ENCODE assay signal across 22 cellular contexts in the genomic region with DNA sequence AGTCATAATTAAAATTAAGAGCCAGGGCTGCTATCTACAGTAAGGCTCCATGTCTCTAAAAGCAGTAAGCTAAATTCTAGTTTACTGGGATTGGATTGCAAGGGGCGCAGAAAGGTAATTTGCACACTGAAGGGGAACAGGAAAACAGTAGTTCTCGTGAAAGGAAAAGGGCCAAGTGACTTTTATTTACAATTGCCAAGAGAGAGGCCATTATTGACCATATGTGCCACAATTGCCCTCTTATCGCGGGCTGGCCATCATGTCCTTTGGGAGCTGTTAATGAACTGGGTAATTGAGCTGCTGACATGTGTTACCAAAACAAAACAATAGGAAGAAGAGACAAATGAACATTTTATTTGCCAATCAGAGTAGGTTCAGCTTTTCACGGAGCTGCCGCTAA. TPM values are rescaled to one million over a fixed set of nuclear protein-coding genes. Genes with fewer than 3 reads are reported as not detected.
DNase-seq lines count a peak whose midpoint lies in the region; ATAC-seq, FAIRE-seq and TF ChIP-seq lines count a peak whose summit lies in the region.
"Had no signal": no experiment of that assay in that cellular context is flagged by ENCODE, and none has a peak within 500 bp of the region (broad histone marks: within the 10 kb centered on the region; RNA-seq: fewer than 3 reads in every experiment).

No MANE protein-coding gene starts in this region.

- H2BK12ac ChIP-seq in H1 (ENCODE audit: low read depth, low read length) = no peak overlapping the region

- TF ChIP-seq POLR2A in H1 (IDR thresholded peaks at IDR 0.05; ENCODE audit: control extremely low read depth in 1 of 2, low read depth in 2 of 2, low read length in 2 of 2) = no peak

- H4K8ac ChIP-seq in H1 (ENCODE audit: extremely low read depth, insufficient read depth, low read length) = no peak overlapping the region

- peaks cover 0 to 12% (median 2%) of the 10 kb centered on the region in 4 experiments; a peak in 3 of 7 replicates for H3K27me3 ChIP-seq in H1 (replicated peaks in 1 of 4; ENCODE audit: control insufficient read depth in 3 of 4, extremely low read depth in 1 of 4, insufficient read depth in 3 of 4, low read length in 3 of 4)
- H3K27me3 ChIP-seq: gastrocnemius medialis had no signal

- no peak for TF ChIP-seq RAD21 in H1 (IDR thresholded peaks at IDR 0.05 in 1 of 2, conservative IDR thresholded peaks at IDR 0.05 in 1 of 2; ENCODE audit: low read depth in 2 of 2, low read length in 2 of 2)

- no peak overlapping the region for H4K91ac ChIP-seq in H1 (replicated peaks; ENCODE audit: insufficient read length, low read length)

- H3K23me2 ChIP-seq in H1 (ENCODE audit: low read depth, low read length) = no peaks in the 10 kb centered on the region

- H2AFZ ChIP-seq in H1 (ENCODE audit: low read length) = no peak overlapping the region

- H4K5ac ChIP-seq in H1 (ENCODE audit: insufficient read length, low read depth, low read length) = no peak overlapping the region

- TF ChIP-seq EP300 in H1 (IDR thresholded peaks at IDR 0.05; ENCODE audit: borderline replicate concordance in 1 of 2, low read depth in 2 of 2, low read length in 2 of 2) = no peak

- no peak overlapping the region for H2BK5ac ChIP-seq in H1 (ENCODE audit: low read depth, low read length)

- WGBS in H1 (ENCODE audit: extremely low coverage in 1 of 2, insufficient coverage in 1 of 2, insufficient read length in 1 of 2, insufficient replicate concordance in 2 of 2, low coverage in 1 of 2, low lambda C conversion rate in 2 of 2, missing lambda C conversion rate in 1 of 2), 2 experiments = 27% methylated on average over 6 of the region's 6 CpGs; no CpG with 5 or more reads in 1 of the 2 experiments

- POLR2A ChIA-PET in H1 (lab: Charles Lee; ENCODE audit: partially characterized antibody) = no interaction called here

- TF ChIP-seq CTCF in H1 (IDR thresholded peaks at IDR 0.05; ENCODE audit: control extremely low read depth in 1 of 3, insufficient read depth in 1 of 3, low read depth in 1 of 3, low read length in 3 of 3) = no peak

- no peaks in the 10 kb centered on the region for H4K20me1 ChIP-seq in H1 (replicated peaks in 1 of 2; ENCODE audit: control insufficient read depth in 1 of 2, insufficient read depth in 2 of 2, low read length in 2 of 2)

- no peak overlapping the region for H3K4ac ChIP-seq in H1 (replicated peaks; ENCODE audit: insufficient read length, low read depth, low read length)

- no peak overlapping the region for H3K9ac ChIP-seq in H1 (replicated peaks in 1 of 4; ENCODE audit: extremely low read depth in 1 of 4, low read depth in 3 of 4, low read length in 3 of 4)

- peak; percentile 84 for DNase-seq in DMS153 (lab: John Stamatoyannopoulos, UW)
- DNase-seq in NCI-H128 (lab: John Stamatoyannopoulos, UW; ENCODE audit: unreplicated experiment) = peak; percentile 58
- DNase-seq in NCI-H345 (lab: John Stamatoyannopoulos, UW) = peak; percentile 74
- no peak for DNase-seq in H1 (ENCODE audit: low read depth in 1 of 2, low spot score in 2 of 2)
- DNase-seq in activated CD4-positive, alpha-beta T cell treated with anti-CD3 and anti-CD28 coated beads, Interleukin-2, amount 50 U/mL, for 1 hour = no peak
- no peak for DNase-seq in T-helper 2 cell
- DNase-seq in cortex of kidney (lab: John Stamatoyannopoulos, UW) = no peak
- DNase-seq: activated CD4-positive, alpha-beta T cell treated with anti-CD3 and anti-CD28 coated beads, Interleukin-2, amount 10 ng/mL, durations not matched to agents 7 days and 5 days; activated CD8-positive, alpha-beta memory T cell treated with anti-CD3 and anti-CD28 coated beads, Interleukin-2, amount 50 U/mL, for 48 hours; activated gamma-delta T cell; CD4-positive, CD25-positive, alpha-beta regulatory T cell; gastrocnemius medialis; left cardiac atrium; stimulated activated CD4-positive, alpha-beta T cell treated with anti-CD3 and anti-CD28 coated beads, Interleukin-2, amount 100 ng/mL, for 48 hours; SW 1271 had no signal

- H3K4me3 ChIP-seq in H1 (ENCODE audit: extremely low read depth in 1 of 4, insufficient read depth in 2 of 4, low read depth in 3 of 4, low read length in 4 of 4) = no peak overlapping the region
- H3K4me3 ChIP-seq: gastrocnemius medialis, skin epidermis, tibial nerve had no signal

- H3K56ac ChIP-seq in H1 (replicated peaks; ENCODE audit: insufficient read length, low read depth, low read length) = no peak overlapping the region

- H3K18ac ChIP-seq in H1 (ENCODE audit: extremely low read depth, low read length) = no peak overlapping the region

- H2AK5ac ChIP-seq in H1 (ENCODE audit: low read depth, low read length) = no peak overlapping the region

- CTCF ChIA-PET in H1 (lab: Charles Lee; ENCODE audit: partially characterized antibody) = interaction anchor here (0.8 to 0.9 kb wide), 3 partner anchors 21 to 215 kb away, joined by 3 to 4 read pairs (median 3); no protein-coding TSS in a partner anchor

- no peaks in the 10 kb centered on the region for H3K79me1 ChIP-seq in H1 (ENCODE audit: low read depth, low read length)

- no peak overlapping the region for H3K27ac ChIP-seq in H1 (ENCODE audit: low read depth, low read length)
- H3K27ac ChIP-seq: gastrocnemius medialis, skin epidermis, tibial nerve had no signal

- no peak overlapping the region for H2BK120ac ChIP-seq in H1 (replicated peaks; ENCODE audit: low read depth, low read length)

- ATAC-seq in GM19397 (IDR thresholded peaks at IDR 0.05; ENCODE audit: unreplicated experiment) = no peak
- ATAC-seq: gastrocnemius medialis, left cardiac atrium had no signal

- peaks cover 2 to 18% (median 14%) of the 10 kb centered on the region in 4 experiments; a peak in 4 of 7 replicates for H3K4me1 ChIP-seq in H1 (replicated peaks in 1 of 4; ENCODE audit: control insufficient read depth in 3 of 4, insufficient read depth in 4 of 4, low read length in 3 of 4)
- H3K4me1 ChIP-seq: gastrocnemius medialis, tibial nerve had no signal

- no peak overlapping the region for H3K4me2 ChIP-seq in H1 (ENCODE audit: insufficient read depth in 1 of 2, low read depth in 2 of 2, low read length in 2 of 2)

- no peaks in the 10 kb centered on the region for H3K9me3 ChIP-seq in H1 (ENCODE audit: insufficient read depth in 2 of 2, low read depth in 1 of 2, low read length in 1 of 2)
- H3K9me3 ChIP-seq: gastrocnemius medialis, tibial nerve had no signal

- H3K36me3 ChIP-seq in H1 (ENCODE audit: control insufficient read depth in 2 of 4, insufficient read depth in 4 of 4, low read length in 3 of 4) = no peaks in the 10 kb centered on the region
- H3K36me3 ChIP-seq: gastrocnemius medialis, tibial nerve had no signal

- FAIRE-seq in H1 (lab: Jason Lieb, UNC) = peak; percentile 19

- H3K23ac ChIP-seq in H1 (ENCODE audit: insufficient read length) = no peak overlapping the region

- H3K79me2 ChIP-seq in H1 (ENCODE audit: control insufficient read depth in 1 of 2, insufficient read depth in 2 of 2, low read length in 2 of 2) = no peaks in the 10 kb centered on the region

- H2BK15ac ChIP-seq in H1 (ENCODE audit: low read length) = no peak overlapping the region

- no peak overlapping the region for H2BK20ac ChIP-seq in H1 (ENCODE audit: low read length)

- no peak overlapping the region for H3K14ac ChIP-seq in H1 (ENCODE audit: insufficient read length)

TF ChIP-seq in H1, 55 proteins besides CTCF, POLR2A, EP300 and RAD21:
- TF ChIP-seq CHD1 (IDR thresholded peaks at IDR 0.05; ENCODE audit: low read depth, low read length) (no peak), RNF2 (IDR thresholded peaks at IDR 0.05; ENCODE audit: borderline replicate concordance, low read depth, low read length, missing control alignments, poor library complexity, severe bottlenecking) (no peak), KDM1A (IDR thresholded peaks at IDR 0.05; ENCODE audit: borderline replicate concordance, low read length) (no peak), CEBPB (IDR thresholded peaks at IDR 0.05; ENCODE audit: low read depth, low read length) (no peak), GTF2F1 (IDR thresholded peaks at IDR 0.05; ENCODE audit: borderline replicate concordance, low read depth, low read length) (no peak), CTBP2 (IDR thresholded peaks at IDR 0.05; ENCODE audit: borderline replicate concordance, insufficient read depth, insufficient read length, low read length) (no peak), EGR1 (IDR thresholded peaks at IDR 0.05; ENCODE audit: borderline replicate concordance, low read depth, low read length) (no peak), ZNF274 (IDR thresholded peaks at IDR 0.05; ENCODE audit: borderline replicate concordance, extremely low read depth, low read length) (no peak), JUN (IDR thresholded peaks at IDR 0.05; ENCODE audit: low read depth, low read length) (no peak), BACH1 (IDR thresholded peaks at IDR 0.05; ENCODE audit: low read length) (no peak), TEAD4 (IDR thresholded peaks at IDR 0.05; ENCODE audit: low read depth, low read length) (no peak), RBBP5 (IDR thresholded peaks at IDR 0.05; ENCODE audit: borderline replicate concordance, low read depth, low read length) (no peak), SUZ12 (IDR thresholded peaks at IDR 0.05; ENCODE audit: low read length) (no peak), YY1 (IDR thresholded peaks at IDR 0.05; ENCODE audit: low read depth, low read length) (no peak), BCL11A (IDR thresholded peaks at IDR 0.05; ENCODE audit: low read depth in 2 of 2, low read length in 2 of 2) (no peak), CREB1 (IDR thresholded peaks at IDR 0.05) (no peak), BRCA1 (IDR thresholded peaks at IDR 0.05; ENCODE audit: low read depth, low read length) (no peak), TCF12 (IDR thresholded peaks at IDR 0.05; ENCODE audit: low read depth, low read length) (no peak), HDAC6 (IDR thresholded peaks at IDR 0.05; ENCODE audit: low read depth, low read length) (no peak)

RNA-seq across cellular contexts. Expression of gene PAX3, which starts 57.7 kb away (rescaled TPM):
- total RNA-seq in H1 (2021; fragmentation: NEBNext Ultra II Directional; extraction: Animal tissue kit (Norgen Biotek cat#: 25700)) = not detected in 2 replicates
- 0.33 and 0.35 TPM in 2 replicates for polyA plus RNA-seq in H1 (2011; rRNA removed)
- 0.13 TPM for polyA plus RNA-seq in H1 (2011; cell fraction: cytosol; rRNA removed)
- 1.0 TPM for polyA plus RNA-seq in H1 (2011; cell fraction: nucleus; rRNA removed)
- 0.18 to 0.59 TPM (median 0.23 TPM) in 4 replicates for polyA plus RNA-seq in H1 (2012, experiment 1 of 2)
- 0.13 TPM for polyA plus RNA-seq in H1 (2012, experiment 2 of 2)
- not detected for polyA plus RNA-seq in H1 (2013, experiment 1 of 2)
- not detected for polyA plus RNA-seq in H1 (2013, experiment 2 of 2)
- 0.69 TPM in 1 of 2 replicates, not detected in the other for polyA minus RNA-seq in H1 (2011; rRNA and poly(A)+ RNA removed)
- polyA minus RNA-seq in H1 (2011; cell fraction: cytosol; rRNA and poly(A)+ RNA removed) = not detected
- not detected for polyA minus RNA-seq in H1 (2011; cell fraction: nucleus; rRNA and poly(A)+ RNA removed)
- total RNA-seq: activated CD4-positive, alpha-beta T cell treated with anti-CD3 and anti-CD28 coated beads, Interleukin-2, amount 10 ng/mL, durations not matched to agents 7 days and 5 days; CD4-positive, CD25-positive, alpha-beta regulatory T cell; dermis microvascular lymphatic vessel endothelial cell; epithelial cell of proximal tubule; tibial nerve had no signal
- polyA plus RNA-seq: AG04450; CD4-positive, CD25-positive, alpha-beta regulatory T cell; neural cell had no signal

Comparison
In these comparisons a context has a peak if more than half of its experiments do, and no peak if none do; other contexts are left out.
1. DNase-seq: peak in DMS153 (single experiment), NCI-H128 (single experiment) and NCI-H345 (single experiment); none in H1 (0 of 2), activated CD4-positive, alpha-beta T cell treated with anti-CD3 and anti-CD28 coated beads, Interleukin-2, amount 50 U/mL, for 1 hour (single experiment), T-helper 2 cell (0 of 5) and cortex of kidney (single experiment).